In the genomic region with DNA sequence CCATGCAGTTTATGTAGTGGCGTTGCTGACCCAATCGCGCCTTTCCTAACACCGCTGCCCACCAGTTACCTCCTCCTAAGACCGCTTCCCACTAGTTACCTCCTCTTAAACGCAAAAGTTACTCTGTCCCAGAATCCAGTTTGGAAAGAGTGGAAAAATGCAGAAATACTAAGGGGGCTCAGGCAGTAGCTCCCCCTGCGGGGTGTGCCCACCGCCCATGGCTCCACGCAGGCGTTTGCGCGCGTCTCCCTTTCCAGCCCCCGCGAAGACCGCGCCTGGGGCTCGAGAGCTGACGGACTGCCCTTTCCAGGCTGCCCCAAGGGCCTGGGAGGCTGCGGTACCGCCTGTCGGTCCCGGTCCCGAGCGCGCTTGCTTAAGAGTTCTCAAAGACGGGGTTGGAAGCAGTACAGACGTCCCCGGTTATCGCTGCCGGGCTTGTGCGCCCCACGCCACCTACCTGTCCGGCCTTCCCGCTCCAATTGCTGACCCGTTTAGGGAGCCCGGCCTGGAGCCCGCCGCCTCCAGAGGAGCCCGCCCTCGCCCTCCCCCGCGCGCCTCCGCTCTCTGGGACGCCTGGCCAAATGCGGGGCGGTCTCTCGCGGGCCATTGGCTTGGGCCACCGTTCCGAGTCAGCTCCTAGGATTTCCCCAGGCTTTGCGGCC, we compare ENCODE assay signal across 14 cellular contexts.
DNase-seq lines count a peak whose midpoint lies in the region; ATAC-seq and TF ChIP-seq lines count a peak whose summit lies in the region.
"Had no signal": no experiment of that assay in that cellular context is flagged by ENCODE, and none has a peak within 500 bp of the region (broad histone marks: within the 10 kb centered on the region; RNA-seq: fewer than 3 reads in every experiment).

No MANE protein-coding gene starts in this region.

- H3K9me3 ChIP-seq in right cardiac atrium (ENCODE audit: control insufficient read depth, low read length) (no peaks in the 10 kb centered on the region), neural cell (ENCODE audit: low read length) (no peaks in the 10 kb centered on the region), breast epithelium (no peaks in the 10 kb centered on the region)
- H3K9me3 ChIP-seq: upper lobe of right lung had no signal

- no peak overlapping the region for H3K9ac ChIP-seq in neural cell (ENCODE audit: low read length)

- no peak for TF ChIP-seq EP300 in neural cell (conservative IDR thresholded peaks at IDR 0.05; ENCODE audit: poor library complexity, severe bottlenecking)

- no peak for TF ChIP-seq RAD21 in neural cell (conservative IDR thresholded peaks at IDR 0.05)

- TF ChIP-seq POLR2A in breast epithelium (IDR thresholded peaks at IDR 0.05) = no peak

- H3K4me3 ChIP-seq in right cardiac atrium (ENCODE audit: low read length) = no peak overlapping the region
- peak overlapping the region; percentile 32 for H3K4me3 ChIP-seq in neural cell (ENCODE audit: low read length)
- H3K4me3 ChIP-seq in breast epithelium = peak overlapping the region in 1 of 3 donors; percentile 45
- H3K4me3 ChIP-seq: upper lobe of right lung had no signal

- H3K27ac ChIP-seq in right cardiac atrium (ENCODE audit: low read length) = no peak overlapping the region
- H3K27ac ChIP-seq in neural cell (ENCODE audit: low read length) = no peak overlapping the region
- H3K27ac ChIP-seq in breast epithelium = no peak overlapping the region
- H3K27ac ChIP-seq: upper lobe of right lung had no signal

- H3K27me3 ChIP-seq in right cardiac atrium (ENCODE audit: control insufficient read depth, insufficient read depth) (no peaks in the 10 kb centered on the region), neural cell (ENCODE audit: insufficient read depth, low read depth, low read length) (peaks cover 99% of the 10 kb centered on the region), breast epithelium (peaks cover 0 to 36% of the 10 kb centered on the region in 2 donors)

- intact Hi-C loops in Right ventricle myocardium superior (cut with DNase I) = no loop called here
- intact Hi-C loops in left ventricle myocardium superior (cut with micrococcal nuclease) = no loop called here
- intact Hi-C loops in right cardiac atrium (cut with DNase I) = no loop called here
- intact Hi-C loops in breast epithelium (cut with DNase I; ENCODE audit: low total_unique reads) = no loop called here

- H3F3A ChIP-seq in neural cell (ENCODE audit: insufficient read depth, low read length, poor library complexity, severe bottlenecking) = peaks cover 3% of the 10 kb centered on the region

- H3K4me1 ChIP-seq in right cardiac atrium (ENCODE audit: control insufficient read depth, insufficient read depth, low read length) (no peaks in the 10 kb centered on the region), breast epithelium (no peaks in the 10 kb centered on the region)
- H3K4me1 ChIP-seq: upper lobe of right lung had no signal

- H3K36me3 ChIP-seq in neural cell (ENCODE audit: insufficient read depth, low read length) (no peaks in the 10 kb centered on the region), breast epithelium (no peaks in the 10 kb centered on the region)
- H3K36me3 ChIP-seq: upper lobe of right lung had no signal

- peak; percentile 16 for ATAC-seq in Right ventricle myocardium superior (ENCODE audit: poor library complexity)
- ATAC-seq in left ventricle myocardium superior = no peak
- ATAC-seq in right cardiac atrium = peak in 1 of 2 donors; percentile 7
- ATAC-seq in HG03175 (IDR thresholded peaks at IDR 0.05; ENCODE audit: unreplicated experiment) = no peak
- ATAC-seq: HepG2, PC-3, upper lobe of right lung had no signal

- DNase-seq in Right ventricle myocardium superior = peak; percentile 38
- DNase-seq in left ventricle myocardium superior = no peak
- DNase-seq in right cardiac atrium = peak in 2 of 3 donors; percentile 34 to 55
- no peak for DNase-seq in D341Med (ENCODE audit: low spot score)
- no peak for DNase-seq in breast epithelium (ENCODE audit: low spot score in 2 of 2)
- no peak for DNase-seq in stimulated activated CD4-positive, alpha-beta T cell treated with anti-CD3 and anti-CD28 coated beads, Interleukin-4, amount 100 ng/mL, for 4 hours
- DNase-seq: erythroblast; naive B cell; PC-3; stimulated activated CD4-positive, alpha-beta T cell treated with anti-CD3 and anti-CD28 coated beads, Interleukin-12 subunit alpha, Interleukin-12 subunit beta, amount 100 ng/mL, for 4 hours; upper lobe of right lung had no signal

- TF ChIP-seq CTCF in neural cell (IDR thresholded peaks at IDR 0.05; ENCODE audit: poor library complexity, severe bottlenecking) = no peak
- TF ChIP-seq CTCF in breast epithelium (IDR thresholded peaks at IDR 0.05) = no peak

- H2AFZ ChIP-seq in neural cell (ENCODE audit: low read depth, low read length) = no peak overlapping the region

- H3K9me2 ChIP-seq in neural cell (ENCODE audit: insufficient read depth, low read length) = no peaks in the 10 kb centered on the region

- no peaks in the 10 kb centered on the region for H3K79me2 ChIP-seq in neural cell (replicated peaks; ENCODE audit: insufficient read depth, low read length)

- WGBS in right cardiac atrium = 22% methylated on average over 53 of the region's 53 CpGs

- H3K4me2 ChIP-seq in neural cell (ENCODE audit: low read length) = no peak overlapping the region

- no peaks in the 10 kb centered on the region for H4K20me1 ChIP-seq in neural cell (ENCODE audit: insufficient read depth)

TF ChIP-seq in neural cell, 6 proteins besides CTCF, POLR2A, EP300 and RAD21:
- TF ChIP-seq MXI1 (conservative IDR thresholded peaks at IDR 0.05; ENCODE audit: poor library complexity, severe bottlenecking) (no peak), TAF1 (IDR thresholded peaks at IDR 0.05; ENCODE audit: low read depth) (no peak), SMC3 (conservative IDR thresholded peaks at IDR 0.05; ENCODE audit: poor library complexity) (no peak), POLR2AphosphoS5 (IDR thresholded peaks at IDR 0.05) (no peak), EZH2 (IDR thresholded peaks at IDR 0.05; ENCODE audit: borderline replicate concordance, insufficient read depth, low read length, poor library complexity, severe bottlenecking) (no peak)
- TF ChIP-seq, protein P1, sequence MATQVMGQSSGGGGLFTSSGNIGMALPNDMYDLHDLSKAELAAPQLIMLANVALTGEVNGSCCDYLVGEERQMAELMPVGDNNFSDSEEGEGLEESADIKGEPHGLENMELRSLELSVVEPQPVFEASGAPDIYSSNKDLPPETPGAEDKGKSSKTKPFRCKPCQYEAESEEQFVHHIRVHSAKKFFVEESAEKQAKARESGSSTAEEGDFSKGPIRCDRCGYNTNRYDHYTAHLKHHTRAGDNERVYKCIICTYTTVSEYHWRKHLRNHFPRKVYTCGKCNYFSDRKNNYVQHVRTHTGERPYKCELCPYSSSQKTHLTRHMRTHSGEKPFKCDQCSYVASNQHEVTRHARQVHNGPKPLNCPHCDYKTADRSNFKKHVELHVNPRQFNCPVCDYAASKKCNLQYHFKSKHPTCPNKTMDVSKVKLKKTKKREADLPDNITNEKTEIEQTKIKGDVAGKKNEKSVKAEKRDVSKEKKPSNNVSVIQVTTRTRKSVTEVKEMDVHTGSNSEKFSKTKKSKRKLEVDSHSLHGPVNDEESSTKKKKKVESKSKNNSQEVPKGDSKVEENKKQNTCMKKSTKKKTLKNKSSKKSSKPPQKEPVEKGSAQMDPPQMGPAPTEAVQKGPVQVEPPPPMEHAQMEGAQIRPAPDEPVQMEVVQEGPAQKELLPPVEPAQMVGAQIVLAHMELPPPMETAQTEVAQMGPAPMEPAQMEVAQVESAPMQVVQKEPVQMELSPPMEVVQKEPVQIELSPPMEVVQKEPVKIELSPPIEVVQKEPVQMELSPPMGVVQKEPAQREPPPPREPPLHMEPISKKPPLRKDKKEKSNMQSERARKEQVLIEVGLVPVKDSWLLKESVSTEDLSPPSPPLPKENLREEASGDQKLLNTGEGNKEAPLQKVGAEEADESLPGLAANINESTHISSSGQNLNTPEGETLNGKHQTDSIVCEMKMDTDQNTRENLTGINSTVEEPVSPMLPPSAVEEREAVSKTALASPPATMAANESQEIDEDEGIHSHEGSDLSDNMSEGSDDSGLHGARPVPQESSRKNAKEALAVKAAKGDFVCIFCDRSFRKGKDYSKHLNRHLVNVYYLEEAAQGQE (IDR thresholded peaks at IDR 0.05; ENCODE audit: borderline replicate concordance) = no peak

Comparison
In these comparisons a context has a peak if more than half of its experiments do, and no peak if none do; other contexts are left out.
1. DNase-seq: peak in Right ventricle myocardium superior (single experiment) and right cardiac atrium (2 of 3); none in left ventricle myocardium superior (single experiment), D341Med (single experiment), breast epithelium (0 of 2) and stimulated activated CD4-positive, alpha-beta T cell treated with anti-CD3 and anti-CD28 coated beads, Interleukin-4, amount 100 ng/mL, for 4 hours (0 of 2).